Comparison of ENCODE assay signal across 8 cellular contexts in genomic region chr22:50526849-50527801, GRCh38. TPM values are rescaled to one million over a fixed set of nuclear protein-coding genes. Genes with fewer than 3 reads are reported as not detected.
A peak's percentile ranks its signal among the peaks of the same experiment; 100 is the strongest.
DNase-seq lines count a peak whose midpoint lies in the region; ATAC-seq and TF ChIP-seq lines count a peak whose summit lies in the region.

No MANE protein-coding gene starts in this region.

- CTCF ChIA-PET in Panc1 (lab: Charles Lee), result no interaction called here

- POLR2A ChIA-PET in Panc1 (lab: Charles Lee), result interaction anchor here (0.6 kb wide), 3 partner anchors 19 to 32 kb away, joined by 6 to 11 read pairs (median 10); partner anchors contain the start of gene NCAPH2

- peak overlapping the region in 1 of 2 donors; percentile 58 for H3K9ac ChIP-seq in stomach smooth muscle (ENCODE audit: low read length in 2 of 2)

- ATAC-seq in Panc1 (peak; percentile 58), GM18498 (IDR thresholded peaks at IDR 0.05; ENCODE audit: unreplicated experiment) (no peak)

- DNase-seq in GM13976 (ENCODE audit: low spot score), result peak; percentile 81
- DNase-seq in Panc1 (ENCODE audit: low read depth, low spot score), result no peak
- DNase-seq in breast epithelium (ENCODE audit: low spot score in 2 of 2), result peak in 1 of 2 donors; percentile 51
- peak; percentile 39 for DNase-seq in left kidney (ENCODE audit: low read depth, low spot score)
- no peak for DNase-seq in SW480 (ENCODE audit: low spot score)

- H3K9me3 ChIP-seq in Panc1 (ENCODE audit: control insufficient read depth, insufficient read depth, low read depth, low read length) (no peaks in the 10 kb centered on the region), breast epithelium (no peaks in the 10 kb centered on the region), stomach smooth muscle (ENCODE audit: control insufficient read depth in 2 of 2, low read length in 2 of 2) (no peaks in the 10 kb centered on the region)

- H3K27ac ChIP-seq in 22Rv1, result peak overlapping the region; percentile 99
- H3K27ac ChIP-seq in Panc1 (ENCODE audit: low read length), result peak overlapping the region; percentile 79
- peak overlapping the region; percentile 88 to 92 for H3K27ac ChIP-seq in breast epithelium
- H3K27ac ChIP-seq in stomach smooth muscle (ENCODE audit: low read length), result peak overlapping the region; percentile 74

- peaks cover 4% of the 10 kb centered on the region for H3K4me1 ChIP-seq in Panc1 (ENCODE audit: control insufficient read depth, insufficient read depth, low read length)
- peaks cover 10 to 12% of the 10 kb centered on the region in 2 donors for H3K4me1 ChIP-seq in breast epithelium
- peaks cover 61% of the 10 kb centered on the region for H3K4me1 ChIP-seq in stomach smooth muscle (ENCODE audit: control insufficient read depth, insufficient read depth, low read length)

- peak overlapping the region; percentile 65 to 69 for H3K4me3 ChIP-seq in Panc1 (ENCODE audit: low read depth in 2 of 2, low read length in 2 of 2)
- H3K4me3 ChIP-seq in breast epithelium, result peak overlapping the region; percentile 52 to 91 (median 81)
- H3K4me3 ChIP-seq in stomach smooth muscle (ENCODE audit: low read length in 2 of 2), result peak overlapping the region; percentile 72 to 80

- no peaks in the 10 kb centered on the region for H3K27me3 ChIP-seq in Panc1 (ENCODE audit: control insufficient read depth, insufficient read depth, low read length)
- no peaks in the 10 kb centered on the region for H3K27me3 ChIP-seq in breast epithelium
- H3K27me3 ChIP-seq in stomach smooth muscle (ENCODE audit: control insufficient read depth in 1 of 2, insufficient read depth in 2 of 2, low read length in 2 of 2), result peaks cover 10 to 33% of the 10 kb centered on the region in 2 donors

- BruUV-seq in Panc1 (replicated peaks; lab: Mats Ljungman, UMichigan), result TSS peak; percentile 76

- no peak for TF ChIP-seq POLR2A in breast epithelium (IDR thresholded peaks at IDR 0.05)

- intact Hi-C loops in Panc1 (cut with micrococcal nuclease; ENCODE audit: unreplicated experiment), result no loop called here
- intact Hi-C loops in breast epithelium (cut with DNase I; ENCODE audit: low total_unique reads), result loop anchor here (5.0 kb wide), 1 partner anchor 55 kb away; the partner anchor contains the start of gene CHKB

- TF ChIP-seq CTCF in 22Rv1 (IDR thresholded peaks at IDR 0.05), result no peak
- no peak for TF ChIP-seq CTCF in GM13976 (IDR thresholded peaks at IDR 0.05; ENCODE audit: borderline replicate concordance, control extremely low read depth, extremely low read depth, insufficient read depth, missing control alignments)
- no peak for TF ChIP-seq CTCF in Panc1 (IDR thresholded peaks at IDR 0.05)
- TF ChIP-seq CTCF in breast epithelium (IDR thresholded peaks at IDR 0.05), result no peak

- H3K36me3 ChIP-seq in Panc1 (ENCODE audit: control insufficient read depth, insufficient read depth, low read length) (no peaks in the 10 kb centered on the region; the same call in 1 of the 2 replicates), breast epithelium (peaks cover 10% of the 10 kb centered on the region), stomach smooth muscle (ENCODE audit: control insufficient read depth in 2 of 2, insufficient read depth in 2 of 2, low read length in 2 of 2) (peaks cover 5 to 9% of the 10 kb centered on the region in 2 donors)

- in situ Hi-C loops in GM13976 (cut with MboI; ENCODE audit: low sequenced_read_pairs, unreplicated experiment), result no loop called here
- in situ Hi-C loops in Panc1 (cut with HindIII; ENCODE audit: low pct_unique_long_range_greater_than_20kb, low sequenced_read_pairs), result no loop called here

RNA-seq across cellular contexts. Expression of gene SCO2, which starts 1.7 kb away (rescaled TPM):
- total RNA-seq in Panc1 (2021; ENCODE audit: unreplicated experiment) (14.2 TPM), breast epithelium (1 to 10 TPM; 1.9 to 6.6 (median 4.3) TPM)
- 14.0 TPM for polyA plus RNA-seq in Panc1 (2012; ENCODE audit: insufficient read length)

RNA-seq across cellular contexts. Expression of gene TYMP, which starts 2.7 kb away (rescaled TPM):
- 56.0 TPM for total RNA-seq in Panc1 (2021; ENCODE audit: unreplicated experiment)
- polyA plus RNA-seq in Panc1 (2012; ENCODE audit: insufficient read length), result 99.6 TPM
- 100 to 1,000 TPM in 1 of 3 donors, 10 to 100 TPM in 2; 44.6 to 115 (median 82.9) TPM for total RNA-seq in breast epithelium

RNA-seq across cellular contexts. Expression of gene KLHDC7B, which starts 18.6 kb away (rescaled TPM):
- total RNA-seq in Panc1 (2021; ENCODE audit: unreplicated experiment), result 1.8 TPM
- 0.65 TPM for polyA plus RNA-seq in Panc1 (2012; ENCODE audit: insufficient read length)
- total RNA-seq in breast epithelium, result under 1 TPM; 0.16 to 0.33 (median 0.29) TPM

RNA-seq across cellular contexts. Expression of gene NCAPH2, which starts 19.1 kb away (rescaled TPM):
- total RNA-seq in Panc1 (2021; ENCODE audit: unreplicated experiment) (55.6 TPM), breast epithelium (10 to 100 TPM; 25.9 to 48.2 (median 43.0) TPM)
- polyA plus RNA-seq in Panc1 (2012; ENCODE audit: insufficient read length), result 44.9 TPM

RNA-seq across cellular contexts. Expression of gene LMF2, which starts 19.6 kb away (rescaled TPM):
- total RNA-seq in Panc1 (2021; ENCODE audit: unreplicated experiment) (54.2 TPM), breast epithelium (10 to 100 TPM; 35.7 to 54.9 (median 39.5) TPM)
- polyA plus RNA-seq in Panc1 (2012; ENCODE audit: insufficient read length), result 46.0 TPM

Comparison
In these comparisons a context has a peak if more than half of its experiments do, and no peak if none do; other contexts are left out.
1. DNase-seq: peak in GM13976 (single experiment) and left kidney (single experiment); none in Panc1 (single experiment) and SW480 (single experiment).
2. Peak in every context shown above with its lines, with median percentiles within 50 percentile points of each other: H3K27ac ChIP-seq and H3K4me3 ChIP-seq.